In the genomic region with DNA sequence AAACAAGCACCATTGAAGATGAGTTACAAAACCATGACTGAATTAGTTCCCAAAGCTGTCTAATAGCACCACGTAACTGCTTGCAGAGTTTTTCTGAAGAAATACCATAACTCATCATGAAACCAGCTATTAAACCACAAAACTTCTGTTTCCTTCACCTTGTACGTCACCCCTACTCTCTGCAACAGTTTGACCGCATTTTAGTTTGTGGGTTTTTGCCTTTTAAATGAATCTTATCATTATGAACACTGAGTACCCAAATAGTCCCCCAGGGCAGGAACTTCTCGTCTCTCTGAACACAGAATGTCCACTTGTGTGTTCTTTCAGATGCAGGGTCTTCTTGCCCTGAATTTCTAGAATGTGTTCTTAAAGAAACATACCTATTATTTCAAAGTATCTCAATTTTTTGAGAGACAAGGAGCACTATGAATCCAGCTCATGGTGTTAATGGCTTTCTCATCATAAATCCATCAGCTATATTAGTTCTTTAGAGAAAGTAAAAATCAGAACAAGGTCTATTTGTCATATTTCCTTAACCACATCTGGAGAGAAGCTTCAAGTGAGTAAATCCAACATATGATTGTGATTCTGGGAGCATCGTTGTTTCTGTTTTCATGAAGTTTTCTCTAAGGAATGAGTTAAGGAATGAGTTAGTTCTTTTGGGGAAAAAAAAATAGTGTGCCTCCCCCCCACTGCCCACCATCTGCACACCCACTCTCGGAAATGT, we compare ENCODE assay signal across 9 cellular contexts.
DNase-seq lines count a peak whose midpoint lies in the region; ATAC-seq and TF ChIP-seq lines count a peak whose summit lies in the region.
"Had no signal": no experiment of that assay in that cellular context is flagged by ENCODE, and none has a peak within 500 bp of the region (broad histone marks: within the 10 kb centered on the region; RNA-seq: fewer than 3 reads in every experiment).

No MANE protein-coding gene starts in this region.

- TF ChIP-seq CTCF in DND-41 (IDR thresholded peaks at IDR 0.05; ENCODE audit: borderline replicate concordance, extremely low read depth, low read length, poor library complexity, severe bottlenecking) (no peak), dorsolateral prefrontal cortex (IDR thresholded peaks at IDR 0.05 in 54 of 56, conservative IDR thresholded peaks at IDR 0.05 in 2 of 56; ENCODE audit: low read depth in 1 of 56, partially characterized antibody in 56 of 56) (no peak)

- H3K79me2 ChIP-seq in DND-41 (ENCODE audit: insufficient read depth, low read length) = no peaks in the 10 kb centered on the region

- H3K27me3 ChIP-seq in DND-41 (ENCODE audit: insufficient read depth, low read length, poor library complexity) (no peaks in the 10 kb centered on the region), dorsolateral prefrontal cortex (no peaks in the 10 kb centered on the region)

- peak overlapping the region; percentile 37 for H3K4me2 ChIP-seq in DND-41 (ENCODE audit: insufficient read depth, low read length)

- peak; percentile 48 for DNase-seq in DND-41
- DNase-seq in activated gamma-delta T cell treated with anti-CD3 and anti-CD28 coated beads, Interleukin-2, amount 50 U/mL, for 16 hours (ENCODE audit: low read depth) = peak; percentile 32
- no peak for DNase-seq in sciatic nerve (ENCODE audit: low spot score)
- DNase-seq in dorsolateral prefrontal cortex = no peak
- DNase-seq in putamen (ENCODE audit: low spot score) = no peak
- DNase-seq in DMS114 treated with DMSO at 0.1 percent for 48 hours (lab: John Stamatoyannopoulos, UW; ENCODE audit: unreplicated experiment) = no peak

- H4K20me1 ChIP-seq in DND-41 (ENCODE audit: insufficient read depth, low read length) = no peaks in the 10 kb centered on the region

- peaks cover 11% of the 10 kb centered on the region for H3K9me3 ChIP-seq in DND-41 (ENCODE audit: insufficient read depth, low read length, severe bottlenecking)

- no peaks in the 10 kb centered on the region for H3K36me3 ChIP-seq in DND-41 (ENCODE audit: insufficient read depth, low read length)

- no peak overlapping the region for H3K9ac ChIP-seq in DND-41 (ENCODE audit: low read depth, low read length)

- H3K27ac ChIP-seq in DND-41 (ENCODE audit: low read length) = peak overlapping the region; percentile 7; the same call in 1 of the 2 replicates
- no peak overlapping the region for H3K27ac ChIP-seq in dorsolateral prefrontal cortex

- no peak overlapping the region for H2AFZ ChIP-seq in DND-41 (ENCODE audit: low read depth, low read length)

- ATAC-seq in DND-41 (ENCODE audit: insufficient read depth, low read depth) (peak; percentile 94), GM19452 (IDR thresholded peaks at IDR 0.05; ENCODE audit: unreplicated experiment) (peak; percentile 64), HG03457 (IDR thresholded peaks at IDR 0.05; ENCODE audit: unreplicated experiment) (peak; percentile 36), sciatic nerve (peak; percentile 91)
- ATAC-seq: K562 had no signal

- peaks cover 23% of the 10 kb centered on the region for H3K4me1 ChIP-seq in DND-41 (ENCODE audit: insufficient read depth, low read length)

- intact Hi-C loops in sciatic nerve (cut with DNase I) = no loop called here
- intact Hi-C loops in dorsolateral prefrontal cortex (cut with DNase I) = no loop called here

- H3K4me3 ChIP-seq in DND-41 (ENCODE audit: low read depth in 1 of 2, low read length in 2 of 2) (no peak overlapping the region), dorsolateral prefrontal cortex (no peak overlapping the region)
- H3K4me3 ChIP-seq: K562 had no signal

Comparison
In these comparisons a context has a peak if more than half of its experiments do, and no peak if none do; other contexts are left out.
1. ATAC-seq: peak in every context shown above with its lines; median percentile 94 in DND-41; 91 in sciatic nerve; 64 in GM19452; 36 in HG03457.
2. DNase-seq: peak in DND-41 (single experiment) and activated gamma-delta T cell treated with anti-CD3 and anti-CD28 coated beads, Interleukin-2, amount 50 U/mL, for 16 hours (single experiment); none in sciatic nerve (single experiment), dorsolateral prefrontal cortex (0 of 10), putamen (single experiment) and DMS114 treated with DMSO at 0.1 percent for 48 hours (single experiment).